7 cellular contexts compared by ENCODE assay signal in the genomic region with DNA sequence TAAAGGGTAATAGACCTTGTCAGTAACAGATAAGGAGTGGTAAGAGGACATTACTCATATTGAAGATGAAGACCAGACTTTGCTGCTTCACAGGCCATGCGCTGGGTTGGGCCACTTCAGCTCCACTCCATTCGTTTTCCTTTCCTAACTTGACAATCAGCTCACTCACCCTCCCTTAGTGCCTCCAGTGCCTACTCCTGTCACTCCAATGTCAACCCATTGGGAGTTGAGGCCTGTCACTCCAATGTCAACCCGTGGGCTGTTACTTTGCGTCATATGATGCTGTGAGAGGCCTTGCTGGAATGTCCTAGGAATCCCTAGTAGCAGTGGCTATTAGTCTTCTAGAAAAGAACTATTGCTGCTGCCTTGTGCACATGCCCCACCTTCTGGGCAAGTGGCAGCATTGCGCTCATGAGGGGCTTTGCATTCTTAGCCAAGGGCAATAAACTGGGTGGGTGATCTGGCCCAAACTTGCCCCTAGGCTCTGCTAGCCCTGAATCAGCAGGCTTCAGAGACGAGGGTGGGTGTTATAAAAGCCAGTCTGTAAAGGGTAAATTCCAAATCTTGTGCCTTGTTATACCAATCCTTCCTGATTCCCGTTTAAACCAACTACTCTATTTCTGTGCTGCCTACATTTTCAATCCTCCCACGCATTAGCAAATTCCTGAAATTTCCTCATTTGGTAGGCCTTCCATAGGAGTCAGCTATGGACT. TPM values are rescaled to one million over a fixed set of nuclear protein-coding genes. Genes with fewer than 3 reads are reported as not detected.
DNase-seq lines count a peak whose midpoint lies in the region; ATAC-seq and TF ChIP-seq lines count a peak whose summit lies in the region.

No MANE protein-coding gene starts in this region.

- in situ Hi-C loops in GM13977 (cut with MboI; ENCODE audit: low pct_unique_long_range_greater_than_20kb, low sequenced_read_pairs, unreplicated experiment), result no loop called here

- H3K27me3 ChIP-seq in hepatocyte, result no peaks in the 10 kb centered on the region

- WGBS in hepatocyte (ENCODE audit: low lambda C conversion rate, missing lambda C conversion rate), result 38% methylated on average over 8 of the region's 8 CpGs

- H3K4me1 ChIP-seq in hepatocyte (ENCODE audit: insufficient read depth), result no peaks in the 10 kb centered on the region

- no peaks in the 10 kb centered on the region for H3K36me3 ChIP-seq in hepatocyte (replicated peaks; ENCODE audit: insufficient read depth, low read depth)

- peaks cover 23% of the 10 kb centered on the region for H3K36me3 Mint-ChIP-seq in T-helper 2 cell treated with Interferon-gamma antibody and Interleukin-4, amounts not matched to agents 5 μg/mL and 100 μg/mL, for 36 hours (ENCODE audit: low read depth)

- no peak overlapping the region for H3K4me3 Mint-ChIP-seq in T-helper 2 cell treated with Interferon-gamma antibody and Interleukin-4, amounts not matched to agents 5 μg/mL and 100 μg/mL, for 36 hours

- peak overlapping the region; percentile 61 for H3K27ac Mint-ChIP-seq in T-helper 2 cell treated with Interferon-gamma antibody and Interleukin-4, amounts not matched to agents 5 μg/mL and 100 μg/mL, for 36 hours

- ATAC-seq in HG02840 (IDR thresholded peaks at IDR 0.05; ENCODE audit: low FRiP score, unreplicated experiment), result no peak

- H3K9me2 ChIP-seq in hepatocyte (replicated peaks; ENCODE audit: insufficient read depth), result no peaks in the 10 kb centered on the region

- TF ChIP-seq CTCF in GM13977 (IDR thresholded peaks at IDR 0.05; ENCODE audit: extremely low read depth, insufficient read depth, missing control alignments) (peak; percentile 88), hepatocyte (IDR thresholded peaks at IDR 0.05; ENCODE audit: poor library complexity) (peak; percentile 75)

- no peaks in the 10 kb centered on the region for H3K9me3 ChIP-seq in hepatocyte (ENCODE audit: low read depth)

- no peaks in the 10 kb centered on the region for H3K79me2 ChIP-seq in hepatocyte

- no peaks in the 10 kb centered on the region for H4K20me1 ChIP-seq in hepatocyte (ENCODE audit: insufficient read depth, poor library complexity, severe bottlenecking)

- no peak overlapping the region for H2AFZ ChIP-seq in hepatocyte

- H3K4me3 ChIP-seq in hepatocyte (no peak overlapping the region), skeletal muscle cell (ENCODE audit: low read depth, low read length) (no peak overlapping the region)

- no peaks in the 10 kb centered on the region for H3K9me3 Mint-ChIP-seq in T-helper 2 cell treated with Interferon-gamma antibody and Interleukin-4, amounts not matched to agents 5 μg/mL and 100 μg/mL, for 36 hours

- no peaks in the 10 kb centered on the region for H3K27me3 Mint-ChIP-seq in T-helper 2 cell treated with Interferon-gamma antibody and Interleukin-4, amounts not matched to agents 5 μg/mL and 100 μg/mL, for 36 hours (ENCODE audit: low read depth)

- H3K4me1 Mint-ChIP-seq in T-helper 2 cell treated with Interferon-gamma antibody and Interleukin-4, amounts not matched to agents 5 μg/mL and 100 μg/mL, for 36 hours (ENCODE audit: low read depth), result peaks cover 4% of the 10 kb centered on the region

- DNase-seq in GM13977 (ENCODE audit: low spot score), result peak; percentile 72
- DNase-seq in NCI-H1105 treated with DMSO at 0.1 percent for 48 hours (lab: John Stamatoyannopoulos, UW), result peak; percentile 48
- DNase-seq in T-helper 2 cell treated with Interferon-gamma antibody and Interleukin-4, amounts not matched to agents 5 μg/mL and 100 μg/mL, for 36 hours (ENCODE audit: low spot score), result peak; percentile 40
- peak in 42 of 58 donors; percentile 1 to 61 (median 22) for DNase-seq in anterior cingulate cortex (lab: John Stamatoyannopoulos, UW)
- DNase-seq in hepatocyte (ENCODE audit: low spot score), result peak; percentile 80
- DNase-seq in skeletal muscle cell (ENCODE audit: low read depth), result peak; percentile 36

- H3K4me2 ChIP-seq in hepatocyte, result no peak overlapping the region

- H3K27ac ChIP-seq in hepatocyte, result peak overlapping the region; percentile 65

RNA-seq across cellular contexts. Expression of a gene that starts 36.1 kb away (rescaled TPM):
- total RNA-seq in hepatocyte, result 27.9 and 34.5 TPM in 2 replicates
- 33.1 and 42.0 TPM in 2 replicates for polyA plus RNA-seq in hepatocyte

RNA-seq across cellular contexts. Expression of a gene that starts 51.7 kb away (rescaled TPM):
- total RNA-seq in hepatocyte, result 478 and 579 TPM in 2 replicates
- polyA plus RNA-seq in hepatocyte, result 950 and 953 TPM in 2 replicates

Comparison
In these comparisons a context has a peak if more than half of its experiments do, and no peak if none do; other contexts are left out.
1. DNase-seq: peak in every context shown above with its lines; median percentile 80 in hepatocyte; 72 in GM13977; 48 in NCI-H1105 treated with DMSO at 0.1 percent for 48 hours; 40 in T-helper 2 cell treated with Interferon-gamma antibody and Interleukin-4, amounts not matched to agents 5 μg/mL and 100 μg/mL, for 36 hours; 36 in skeletal muscle cell; 22 in anterior cingulate cortex.